Comparison of ENCODE assay signal across 12 cellular contexts in genomic region chr14:88842414-88842813, GRCh38. TPM values are rescaled to one million over a fixed set of nuclear protein-coding genes. Genes with fewer than 3 reads are reported as not detected.
"Had no signal": no experiment of that assay in that cellular context is flagged by ENCODE, and none has a peak within 500 bp of the region (broad histone marks: within the 10 kb centered on the region; RNA-seq: fewer than 3 reads in every experiment).

No MANE protein-coding gene starts in this region.

- H3K79me2 ChIP-seq: hepatocyte had no signal

- H2AFZ ChIP-seq: hepatocyte had no signal

- H3K4me2 ChIP-seq: hepatocyte had no signal

- H3K27ac ChIP-seq: foreskin keratinocyte, hepatocyte, neutrophil, sigmoid colon had no signal

- H3K27me3 ChIP-seq: foreskin keratinocyte, hepatocyte, neutrophil, sigmoid colon had no signal

- H3K4me1 ChIP-seq: sigmoid colon had no signal

- ATAC-seq: left colon; naive thymus-derived CD8-positive, alpha-beta T cell had no signal

- H3K9me3 ChIP-seq: neutrophil, sigmoid colon had no signal

- FAIRE-seq: colon, small intestine had no signal

- DNase-seq: left colon; naive thymus-derived CD8-positive, alpha-beta T cell; posterior cingulate gyrus; sigmoid colon; small intestine; stimulated activated CD4-positive, alpha-beta T cell treated with anti-CD3 and anti-CD28 coated beads, Interleukin-2, amount 100 ng/mL, for 48 hours; stimulated activated naive CD4-positive, alpha-beta T cell treated with Interleukin-2 at 50 U/mL for 16 hours; trophoblast cell had no signal

- H3K4me3 ChIP-seq: hepatocyte, sigmoid colon had no signal

RNA-seq across cellular contexts. Expression of gene EML5, which starts 49.7 kb away (rescaled TPM):
- polyA plus RNA-seq: hepatocyte had no signal
